9 cellular contexts compared by ENCODE assay signal in the genomic region with DNA sequence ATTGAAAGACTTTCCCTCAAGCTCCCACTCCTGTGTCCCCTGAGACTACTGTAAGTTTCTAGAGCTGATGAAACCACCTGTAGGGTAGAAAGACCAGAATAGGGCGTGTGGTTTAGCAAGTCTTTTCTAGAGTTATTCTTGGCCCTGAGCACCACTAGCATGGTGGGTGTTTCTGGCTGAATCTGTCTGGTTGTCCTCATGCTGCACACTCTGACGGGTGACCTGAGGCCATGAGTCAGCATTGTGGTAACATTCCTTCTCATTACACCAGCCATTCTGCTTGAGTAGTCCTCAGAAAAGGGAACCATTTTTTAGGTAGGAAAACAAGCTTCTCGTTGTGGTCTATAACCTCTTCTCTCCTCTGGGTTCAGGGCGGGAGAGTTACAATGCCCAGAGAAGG.
DNase-seq lines count a peak whose midpoint lies in the region; ATAC-seq, FAIRE-seq and TF ChIP-seq lines count a peak whose summit lies in the region.
"Had no signal": no experiment of that assay in that cellular context is flagged by ENCODE, and none has a peak within 500 bp of the region (broad histone marks: within the 10 kb centered on the region; RNA-seq: fewer than 3 reads in every experiment).

No MANE protein-coding gene starts in this region.

- WGBS in hepatocyte (ENCODE audit: low lambda C conversion rate, missing lambda C conversion rate) = 84% methylated on average over 4 of the region's 4 CpGs

- DNase-seq in COLO829 (ENCODE audit: low spot score) = peak; percentile 74
- DNase-seq in HCEC 1CT = peak; percentile 83
- DNase-seq in NOMO-1 treated with DMSO at 0.1 percent for 48 hours (lab: John Stamatoyannopoulos, UW; ENCODE audit: unreplicated experiment) = peak; percentile 93
- DNase-seq in fibroblast of villous mesenchyme (ENCODE audit: low read depth) = peak; percentile 78
- DNase-seq in HEK293T (ENCODE audit: extremely low spot score) = no peak
- no peak for DNase-seq in hepatocyte (ENCODE audit: low spot score)
- no peak for DNase-seq in frontal cortex (ENCODE audit: low spot score in 2 of 2)
- DNase-seq: heart right ventricle had no signal

- POLR2A ChIA-PET in HEK293T (lab: Yijun Ruan, JAX) = no interaction called here

- no peaks in the 10 kb centered on the region for H3K4me1 ChIP-seq in hepatocyte (ENCODE audit: insufficient read depth)

- FAIRE-seq in frontal cortex (lab: Jason Lieb, UNC) = no peak

- H3K9me2 ChIP-seq in hepatocyte (replicated peaks; ENCODE audit: insufficient read depth) = no peaks in the 10 kb centered on the region

- H3K27me3 ChIP-seq in hepatocyte = no peaks in the 10 kb centered on the region
- H3K27me3 ChIP-seq: heart right ventricle had no signal

- H3K4me3 ChIP-seq in fibroblast of villous mesenchyme (ENCODE audit: low read depth, low read length) (no peak overlapping the region), hepatocyte (no peak overlapping the region)
- H3K4me3 ChIP-seq: heart right ventricle had no signal

- no peaks in the 10 kb centered on the region for H3K36me3 ChIP-seq in hepatocyte (replicated peaks; ENCODE audit: insufficient read depth, low read depth)
- H3K36me3 ChIP-seq: heart right ventricle had no signal

- H3K9me3 ChIP-seq in hepatocyte (ENCODE audit: low read depth) = no peaks in the 10 kb centered on the region

- no peaks in the 10 kb centered on the region for H3K79me2 ChIP-seq in hepatocyte

- TF ChIP-seq CTCF in fibroblast of villous mesenchyme (IDR thresholded peaks at IDR 0.05; ENCODE audit: insufficient read depth, low read depth, low read length) (no peak), hepatocyte (IDR thresholded peaks at IDR 0.05; ENCODE audit: poor library complexity) (no peak)

- no peak overlapping the region for H2AFZ ChIP-seq in hepatocyte

- CTCF ChIA-PET in HEK293T (lab: Yijun Ruan, JAX) = interaction anchor here (0.5 kb wide), 1 partner anchor 663 kb away, joined by 4 read pairs; no protein-coding TSS in a partner anchor

- no peak overlapping the region for H3K4me2 ChIP-seq in hepatocyte

- no peaks in the 10 kb centered on the region for H4K20me1 ChIP-seq in hepatocyte (ENCODE audit: insufficient read depth, poor library complexity, severe bottlenecking)

- no peak for ATAC-seq in GM21381 (IDR thresholded peaks at IDR 0.05; ENCODE audit: unreplicated experiment)

- H3K27ac ChIP-seq in hepatocyte = no peak overlapping the region
- H3K27ac ChIP-seq: heart right ventricle had no signal

TF ChIP-seq in HEK293T, 16 proteins besides CTCF, POLR2A, EP300 and RAD21:
- TF ChIP-seq, protein P1, sequence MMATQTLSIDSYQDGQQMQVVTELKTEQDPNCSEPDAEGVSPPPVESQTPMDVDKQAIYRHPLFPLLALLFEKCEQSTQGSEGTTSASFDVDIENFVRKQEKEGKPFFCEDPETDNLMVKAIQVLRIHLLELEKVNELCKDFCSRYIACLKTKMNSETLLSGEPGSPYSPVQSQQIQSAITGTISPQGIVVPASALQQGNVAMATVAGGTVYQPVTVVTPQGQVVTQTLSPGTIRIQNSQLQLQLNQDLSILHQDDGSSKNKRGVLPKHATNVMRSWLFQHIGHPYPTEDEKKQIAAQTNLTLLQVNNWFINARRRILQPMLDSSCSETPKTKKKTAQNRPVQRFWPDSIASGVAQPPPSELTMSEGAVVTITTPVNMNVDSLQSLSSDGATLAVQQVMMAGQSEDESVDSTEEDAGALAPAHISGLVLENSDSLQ (IDR thresholded peaks at IDR 0.05) = no peak
- TF ChIP-seq ZNF384 (IDR thresholded peaks at IDR 0.05) (no peak), FOXK2 (IDR thresholded peaks at IDR 0.05) (no peak), HDGF (IDR thresholded peaks at IDR 0.05; ENCODE audit: borderline replicate concordance) (no peak), SUZ12 (IDR thresholded peaks at IDR 0.05) (no peak), ELF4 (IDR thresholded peaks at IDR 0.05) (no peak), TARDBP (IDR thresholded peaks at IDR 0.05) (no peak), LEF1 (IDR thresholded peaks at IDR 0.05; ENCODE audit: borderline replicate concordance) (no peak), ARNT (IDR thresholded peaks at IDR 0.05) (no peak), L3MBTL2 (conservative IDR thresholded peaks at IDR 0.05) (no peak), FOXM1 (IDR thresholded peaks at IDR 0.05; ENCODE audit: borderline replicate concordance) (no peak), NFRKB (IDR thresholded peaks at IDR 0.05) (no peak), FOXA1 (IDR thresholded peaks at IDR 0.05) (no peak), BHLHE40 (IDR thresholded peaks at IDR 0.05; ENCODE audit: borderline replicate concordance) (no peak), CTBP1 (IDR thresholded peaks at IDR 0.05; ENCODE audit: borderline replicate concordance) (no peak), SP1 (IDR thresholded peaks at IDR 0.05) (no peak)
TF ChIP-seq in HEK293T: peak in this region for 0.

Comparison
In these comparisons a context has a peak if more than half of its experiments do, and no peak if none do; other contexts are left out.
1. DNase-seq: peak in COLO829 (single experiment), HCEC 1CT (single experiment), NOMO-1 treated with DMSO at 0.1 percent for 48 hours (single experiment) and fibroblast of villous mesenchyme (single experiment); none in HEK293T (single experiment), hepatocyte (single experiment) and frontal cortex (0 of 2).